Comparison of ENCODE assay signal across 25 cellular contexts in genomic region chr4:177547985-177548384, GRCh38.
"Had no signal": no experiment of that assay in that cellular context is flagged by ENCODE, and none has a peak within 500 bp of the region (broad histone marks: within the 10 kb centered on the region; RNA-seq: fewer than 3 reads in every experiment).

No MANE protein-coding gene starts in this region.

- H3K27ac Mint-ChIP-seq: activated T-cell treated with anti-CD3 and anti-CD28 coated beads, Interleukin-2, amount 50 U/mL, for 72 hours; memory B cell; naive thymus-derived CD4-positive, alpha-beta T cell; stimulated activated naive CD8-positive, alpha-beta T cell treated with anti-CD3 and anti-CD28 coated beads, Interleukin-15, amount 100 ng/mL, for 72 hours; T-helper 1 cell treated with Interleukin-12 subunit alpha and Interleukin-12 subunit beta and Interleukin-4 antibody, amounts not matched to agents 30 μg/mL and 1 μg/mL, for 36 hours had no signal

- H3K9me3 Mint-ChIP-seq: activated T-cell treated with anti-CD3 and anti-CD28 coated beads, Interleukin-2, amount 50 U/mL, for 72 hours; memory B cell; stimulated activated naive CD8-positive, alpha-beta T cell treated with anti-CD3 and anti-CD28 coated beads, Interleukin-15, amount 100 ng/mL, for 72 hours; T-helper 1 cell treated with Interleukin-12 subunit alpha and Interleukin-12 subunit beta and Interleukin-4 antibody, amounts not matched to agents 30 μg/mL and 1 μg/mL, for 36 hours had no signal

- H3K27me3 Mint-ChIP-seq: memory B cell; naive thymus-derived CD4-positive, alpha-beta T cell; stimulated activated naive CD8-positive, alpha-beta T cell treated with anti-CD3 and anti-CD28 coated beads, Interleukin-15, amount 100 ng/mL, for 72 hours had no signal

- H3K4me3 Mint-ChIP-seq: activated T-cell treated with anti-CD3 and anti-CD28 coated beads, Interleukin-2, amount 50 U/mL, for 72 hours; memory B cell; naive thymus-derived CD4-positive, alpha-beta T cell; stimulated activated naive CD8-positive, alpha-beta T cell treated with anti-CD3 and anti-CD28 coated beads, Interleukin-15, amount 100 ng/mL, for 72 hours; T-helper 1 cell treated with Interleukin-12 subunit alpha and Interleukin-12 subunit beta and Interleukin-4 antibody, amounts not matched to agents 30 μg/mL and 1 μg/mL, for 36 hours had no signal

- H3K27ac ChIP-seq: ascending aorta, epithelial cell of prostate, gastrocnemius medialis, heart left ventricle, left ventricle myocardium inferior, neutrophil, parathyroid adenoma, right lobe of liver, suprapubic skin, WERI-Rb-1 had no signal

- H3K4me1 ChIP-seq: ascending aorta, gastrocnemius medialis, heart left ventricle, left ventricle myocardium inferior, parathyroid adenoma, right lobe of liver, suprapubic skin had no signal

- FAIRE-seq: bronchial epithelial cell had no signal

- DNase-seq: activated CD4-positive, alpha-beta T cell treated with anti-CD3 and anti-CD28 coated beads, Interleukin-2, amount 50 U/mL, for 4 hours; activated effector memory CD4-positive, alpha-beta T cell treated with anti-CD3 and anti-CD28 coated beads, Interleukin-2, amount 50 U/mL, for 16 hours; activated naive CD4-positive, alpha-beta T cell treated with anti-CD3 and anti-CD28 coated beads, Interleukin-2, amount 50 U/mL, for 16 hours; activated T-cell treated with anti-CD3 and anti-CD28 coated beads, Interleukin-2, amount 50 U/mL, for 72 hours; dermis blood vessel endothelial cell; effector memory CD4-positive, alpha-beta T cell; gastrocnemius medialis; heart left ventricle; left ventricle myocardium inferior; mucosa of descending colon; naive thymus-derived CD4-positive, alpha-beta T cell; right lobe of liver; stimulated activated CD4-positive, alpha-beta T cell treated with anti-CD3 and anti-CD28 coated beads, Interleukin-4, amount 100 ng/mL, for 1 hour; stimulated activated naive CD8-positive, alpha-beta T cell treated with anti-CD3 and anti-CD28 coated beads, Interleukin-15, amount 100 ng/mL, for 72 hours; trophoblast cell; WERI-Rb-1 had no signal

- H3K4me1 Mint-ChIP-seq: memory B cell; naive thymus-derived CD4-positive, alpha-beta T cell; stimulated activated naive CD8-positive, alpha-beta T cell treated with anti-CD3 and anti-CD28 coated beads, Interleukin-15, amount 100 ng/mL, for 72 hours had no signal

- H3K4me3 ChIP-seq: ascending aorta, gastrocnemius medialis, heart left ventricle, left ventricle myocardium inferior, mucosa of descending colon, right lobe of liver, smooth muscle cell, suprapubic skin had no signal

- H3K36me3 Mint-ChIP-seq: memory B cell; naive thymus-derived CD4-positive, alpha-beta T cell had no signal

- H3K9me3 ChIP-seq: ascending aorta, gastrocnemius medialis, heart left ventricle, left ventricle myocardium inferior, mucosa of descending colon, neutrophil, right lobe of liver, suprapubic skin had no signal

- H3K79me2 ChIP-seq: parathyroid adenoma had no signal

- H3K36me3 ChIP-seq: ascending aorta, gastrocnemius medialis, heart left ventricle, left ventricle myocardium inferior, neutrophil, right lobe of liver, suprapubic skin, WERI-Rb-1 had no signal

- ATAC-seq: activated T-cell treated with anti-CD3 and anti-CD28 coated beads, Interleukin-2, amount 50 U/mL, for 72 hours; gastrocnemius medialis; heart left ventricle; mucosa of descending colon; naive thymus-derived CD4-positive, alpha-beta T cell; right lobe of liver; stimulated activated naive CD8-positive, alpha-beta T cell treated with anti-CD3 and anti-CD28 coated beads, Interleukin-15, amount 100 ng/mL, for 72 hours had no signal

- H3K27me3 ChIP-seq: ascending aorta, gastrocnemius medialis, heart left ventricle, neutrophil, right lobe of liver, suprapubic skin had no signal

- H3K9ac ChIP-seq: parathyroid adenoma had no signal

- H3K4me2 ChIP-seq: smooth muscle cell had no signal

- H2AFZ ChIP-seq: parathyroid adenoma had no signal
